Comparison of ENCODE assay signal across 15 cellular contexts in genomic region chr3:183378008-183378407, GRCh38. TPM values are rescaled to one million over a fixed set of nuclear protein-coding genes. Genes with fewer than 3 reads are reported as not detected.
DNase-seq lines count a peak whose midpoint lies in the region; ATAC-seq and TF ChIP-seq lines count a peak whose summit lies in the region.
"Had no signal": no experiment of that assay in that cellular context is flagged by ENCODE, and none has a peak within 500 bp of the region (broad histone marks: within the 10 kb centered on the region; RNA-seq: fewer than 3 reads in every experiment).

No MANE protein-coding gene starts in this region.

- TF ChIP-seq CTCF in PC-9 (conservative IDR thresholded peaks at IDR 0.05) = no peak
- TF ChIP-seq CTCF in CD4-positive, alpha-beta T cell (IDR thresholded peaks at IDR 0.05) = no peak

- H2BK12ac ChIP-seq in trophoblast cell (ENCODE audit: low read length) = no peak overlapping the region

- no peak for ATAC-seq in GM19467 (IDR thresholded peaks at IDR 0.05; ENCODE audit: unreplicated experiment)
- ATAC-seq in CD4-positive, alpha-beta T cell (ENCODE audit: poor library complexity) = no peak
- ATAC-seq in aorta (ENCODE audit: low FRiP score) = no peak
- ATAC-seq: left lung; naive thymus-derived CD4-positive, alpha-beta T cell had no signal

- H2AK5ac ChIP-seq in trophoblast cell (ENCODE audit: low read length) = no peak overlapping the region

- H3K4ac ChIP-seq in trophoblast cell (ENCODE audit: low read depth, low read length) = no peak overlapping the region

- DNase-seq in NCI-H1092 (lab: John Stamatoyannopoulos, UW) (peak; percentile 15), NCI-H2081 treated with DMSO at 0.1 percent for 48 hours (lab: John Stamatoyannopoulos, UW) (peak; percentile 98), PC-9 (peak in 1 of 2 experiments; percentile 51), trophoblast cell (no peak), aorta (no peak)
- no peak for DNase-seq in CD4-positive, alpha-beta T cell
- DNase-seq: activated CD4-positive, alpha-beta T cell treated with anti-CD3 and anti-CD28 coated beads, Interleukin-2, amount 10 ng/mL, durations not matched to agents 24 days and 14 days; C1 segment of cervical spinal cord; left lung; naive thymus-derived CD4-positive, alpha-beta T cell; NCI-H82; Right ventricle myocardium superior; T-helper 9 cell; testis had no signal

- no peak overlapping the region for H3K9ac ChIP-seq in trophoblast cell (ENCODE audit: low read length)

- no peak overlapping the region for H2BK5ac ChIP-seq in trophoblast cell (ENCODE audit: low read depth, low read length, poor library complexity)

- H4K91ac ChIP-seq in trophoblast cell (ENCODE audit: low read depth, low read length) = peak overlapping the region; percentile 14

- peak overlapping the region; percentile 46 for H3K23ac ChIP-seq in trophoblast cell (ENCODE audit: low read length)

- H3K9me2 ChIP-seq in PC-9 (ENCODE audit: insufficient read depth) = no peaks in the 10 kb centered on the region

- H3K9me3 Mint-ChIP-seq in CD4-positive, alpha-beta T cell = no peaks in the 10 kb centered on the region
- H3K9me3 Mint-ChIP-seq: activated CD4-positive, alpha-beta T cell treated with anti-CD3 and anti-CD28 coated beads, Interleukin-2, amount 10 ng/mL, durations not matched to agents 24 days and 14 days; naive thymus-derived CD4-positive, alpha-beta T cell had no signal

- H4K8ac ChIP-seq in trophoblast cell (ENCODE audit: low read depth, low read length) = no peak overlapping the region

- no peak overlapping the region for H4K12ac ChIP-seq in trophoblast cell (ENCODE audit: low read depth, low read length)

- H3F3A ChIP-seq in PC-9 (ENCODE audit: insufficient read depth, low read depth) = peaks cover 29% of the 10 kb centered on the region

- H3K27ac ChIP-seq in PC-9 = peak overlapping the region; percentile 90
- H3K27ac ChIP-seq in trophoblast cell (ENCODE audit: low read depth, low read length) = no peak overlapping the region
- H3K27ac ChIP-seq in CD4-positive, alpha-beta T cell (ENCODE audit: low read depth, low read length) = no peak overlapping the region
- no peak overlapping the region for H3K27ac ChIP-seq in aorta (ENCODE audit: low read depth in 1 of 2, low read length in 2 of 2)
- H3K27ac ChIP-seq: left lung, testis had no signal

- H3K9me3 ChIP-seq in PC-9 (ENCODE audit: insufficient read depth, low read depth) (no peaks in the 10 kb centered on the region), trophoblast cell (ENCODE audit: insufficient read depth, low read depth, low read length) (no peaks in the 10 kb centered on the region), aorta (ENCODE audit: control insufficient read depth, low read length) (no peaks in the 10 kb centered on the region)
- no peaks in the 10 kb centered on the region for H3K9me3 ChIP-seq in CD4-positive, alpha-beta T cell (ENCODE audit: control insufficient read depth, low read length)
- H3K9me3 ChIP-seq: left lung, testis had no signal

- no peaks in the 10 kb centered on the region for H3K36me3 ChIP-seq in PC-9 (ENCODE audit: low read depth)
- no peaks in the 10 kb centered on the region for H3K36me3 ChIP-seq in trophoblast cell (ENCODE audit: control insufficient read depth in 1 of 2, insufficient read depth in 2 of 2, low read length in 2 of 2)
- no peaks in the 10 kb centered on the region for H3K36me3 ChIP-seq in aorta (ENCODE audit: control insufficient read depth in 1 of 2, insufficient read depth in 2 of 2, low read length in 1 of 2)
- H3K36me3 ChIP-seq: left lung had no signal

- no peak overlapping the region for H2BK120ac ChIP-seq in trophoblast cell (ENCODE audit: insufficient read depth, low read length, poor library complexity)

- H3K36me3 Mint-ChIP-seq in CD4-positive, alpha-beta T cell (ENCODE audit: low read depth) = no peaks in the 10 kb centered on the region
- H3K36me3 Mint-ChIP-seq: naive thymus-derived CD4-positive, alpha-beta T cell had no signal

- H3K27ac Mint-ChIP-seq in CD4-positive, alpha-beta T cell = no peak overlapping the region
- H3K27ac Mint-ChIP-seq: naive thymus-derived CD4-positive, alpha-beta T cell had no signal

- no peaks in the 10 kb centered on the region for H3K79me2 ChIP-seq in PC-9 (ENCODE audit: low read depth)
- no peaks in the 10 kb centered on the region for H3K79me2 ChIP-seq in trophoblast cell (ENCODE audit: control insufficient read depth, insufficient read depth, low read length, poor library complexity)

- peaks cover 58% of the 10 kb centered on the region for H3K4me1 ChIP-seq in PC-9 (replicated peaks; ENCODE audit: insufficient read depth)
- H3K4me1 ChIP-seq in trophoblast cell (ENCODE audit: control insufficient read depth in 1 of 2, insufficient read depth in 2 of 2, low read length in 2 of 2) = no peaks in the 10 kb centered on the region
- no peaks in the 10 kb centered on the region for H3K4me1 ChIP-seq in aorta (ENCODE audit: control insufficient read depth in 1 of 2, insufficient read depth in 2 of 2, low read length in 2 of 2)
- H3K4me1 ChIP-seq: testis had no signal

- TSS peak; percentile 84 for BruUV-seq in PC-9 (replicated peaks; lab: Mats Ljungman, UMichigan)

- H3K27me3 Mint-ChIP-seq in CD4-positive, alpha-beta T cell = no peaks in the 10 kb centered on the region
- H3K27me3 Mint-ChIP-seq: activated CD4-positive, alpha-beta T cell treated with anti-CD3 and anti-CD28 coated beads, Interleukin-2, amount 10 ng/mL, durations not matched to agents 24 days and 14 days had no signal

- peaks cover 10% of the 10 kb centered on the region for H3K4me1 Mint-ChIP-seq in CD4-positive, alpha-beta T cell (ENCODE audit: low read depth)

- peak overlapping the region; percentile 15; the same call in 1 of the 2 replicates for H2AFZ ChIP-seq in PC-9
- no peak overlapping the region for H2AFZ ChIP-seq in trophoblast cell (ENCODE audit: insufficient read depth, low read length, poor library complexity)

- CTCF ChIA-PET in PC-9 (lab: Charles Lee) = no interaction called here
- CTCF ChIA-PET in CD4-positive, alpha-beta T cell (lab: Charles Lee) = no interaction called here

- H3K27me3 ChIP-seq in PC-9 (ENCODE audit: insufficient read depth, low read depth) = no peaks in the 10 kb centered on the region
- H3K27me3 ChIP-seq in trophoblast cell (ENCODE audit: insufficient read depth, low read length) = no peaks in the 10 kb centered on the region
- no peaks in the 10 kb centered on the region for H3K27me3 ChIP-seq in CD4-positive, alpha-beta T cell (ENCODE audit: control insufficient read depth, insufficient read depth, low read length)
- peaks cover 0 to 2% of the 10 kb centered on the region in 2 donors for H3K27me3 ChIP-seq in aorta (ENCODE audit: control insufficient read depth in 1 of 2, insufficient read depth in 2 of 2, low read length in 1 of 2)
- H3K27me3 ChIP-seq: left lung, testis had no signal

- H3K4me3 ChIP-seq in PC-9 (peak overlapping the region; percentile 20; the same call in 1 of the 2 replicates), trophoblast cell (ENCODE audit: low read depth, low read length) (no peak overlapping the region), aorta (ENCODE audit: low read length in 2 of 2) (no peak overlapping the region)
- H3K4me3 ChIP-seq: left lung, testis had no signal

- H3K4me2 ChIP-seq in PC-9 (peak overlapping the region; percentile 71), trophoblast cell (ENCODE audit: low read length) (no peak overlapping the region)

- H3K14ac ChIP-seq in trophoblast cell (ENCODE audit: low read length) = peak overlapping the region; percentile 25

- no peak overlapping the region for H3K18ac ChIP-seq in trophoblast cell (ENCODE audit: low read length)

- intact Hi-C loops in PC-9 (cut with micrococcal nuclease; ENCODE audit: unreplicated experiment) (no loop called here), aorta (cut with DNase I) (no loop called here)
- intact Hi-C loops in CD4-positive, alpha-beta T cell (cut with DNase I, micrococcal nuclease) = no loop called here

- no peaks in the 10 kb centered on the region for H4K20me1 ChIP-seq in PC-9 (ENCODE audit: insufficient read depth)

- POLR2A ChIA-PET in PC-9 (lab: Charles Lee; ENCODE audit: unreplicated experiment) = no interaction called here
- POLR2A ChIA-PET in CD4-positive, alpha-beta T cell (lab: Charles Lee) = no interaction called here

- no CpG with 5 or more reads among the region's 3 CpGs for WGBS in trophoblast cell (ENCODE audit: extremely low coverage, insufficient coverage, insufficient read length)
- WGBS in aorta, 2 donors = 87 to 96% methylated on average over 3 of the region's 3 CpGs

- no peak overlapping the region for H3K4me3 Mint-ChIP-seq in CD4-positive, alpha-beta T cell
- H3K4me3 Mint-ChIP-seq: activated CD4-positive, alpha-beta T cell treated with anti-CD3 and anti-CD28 coated beads, Interleukin-2, amount 10 ng/mL, durations not matched to agents 24 days and 14 days; naive thymus-derived CD4-positive, alpha-beta T cell had no signal

- H3K79me1 ChIP-seq in trophoblast cell (ENCODE audit: low read length) = peaks cover 4% of the 10 kb centered on the region

RNA-seq across cellular contexts. Expression of gene MCF2L2, which starts 50.4 kb away (rescaled TPM):
- total RNA-seq in PC-9 (2021) (1.7 and 2.3 TPM in 2 replicates), aorta (1 to 10 TPM in 1 of 2 donors, under 1 TPM in 1; 0.75 to 1.0 TPM)
- polyA plus RNA-seq in trophoblast cell (2013) = 0.18 and 0.29 TPM in 2 replicates
- total RNA-seq in CD4-positive, alpha-beta T cell = 1 to 10 TPM; 3.8 to 4.1 TPM
- polyA plus RNA-seq in aorta = under 1 TPM; 0.13 to 0.33 TPM

Comparison
In these comparisons a context has a peak if more than half of its experiments do, and no peak if none do; other contexts are left out.
1. DNase-seq: peak in NCI-H1092 (single experiment) and NCI-H2081 treated with DMSO at 0.1 percent for 48 hours (single experiment); none in trophoblast cell (0 of 2), CD4-positive, alpha-beta T cell (0 of 10) and aorta (0 of 2).